1 cellular context compared by ENCODE assay signal in genomic region chr6:142927904-142928303, GRCh38.
TF ChIP-seq lines count a peak whose summit lies in the region.

No MANE protein-coding gene starts in this region.

TF ChIP-seq in WTC11, 78 proteins besides CTCF, POLR2A, EP300 and RAD21 (continued from another document):
- TF ChIP-seq USF2 (CRISPR knock-in tag; IDR thresholded peaks at IDR 0.05) (no peak), STAT6 (CRISPR knock-in tag; conservative IDR thresholded peaks at IDR 0.05; ENCODE audit: low read depth) (no peak), E2F1 (CRISPR knock-in tag; IDR thresholded peaks at IDR 0.05) (no peak), EMX1 (CRISPR knock-in tag; IDR thresholded peaks at IDR 0.05) (no peak), FOXJ3 (CRISPR knock-in tag; IDR thresholded peaks at IDR 0.05; ENCODE audit: borderline replicate concordance) (no peak), GRHL2 (CRISPR knock-in tag; IDR thresholded peaks at IDR 0.05; ENCODE audit: insufficient replicate concordance, severe bottlenecking) (no peak), AR (CRISPR knock-in tag; IDR thresholded peaks at IDR 0.05) (no peak)
